Comparison of ENCODE assay signal across 19 cellular contexts in genomic region chr12:32493282-32493681, GRCh38.
A peak's percentile ranks its signal among the peaks of the same experiment; 100 is the strongest.
DNase-seq lines count a peak whose midpoint lies in the region; ATAC-seq, FAIRE-seq and TF ChIP-seq lines count a peak whose summit lies in the region.
"Had no signal": no experiment of that assay in that cellular context is flagged by ENCODE, and none has a peak within 500 bp of the region (broad histone marks: within the 10 kb centered on the region; RNA-seq: fewer than 3 reads in every experiment).

No MANE protein-coding gene starts in this region.

- H2AFZ ChIP-seq in OCI-LY7 (ENCODE audit: low read length): peak overlapping the region; percentile 45; the same call in 1 of the 2 replicates
- H2AFZ ChIP-seq: PC-9 had no signal

- H3K4me3 ChIP-seq in OCI-LY7 (ENCODE audit: low read depth, low read length, poor library complexity, severe bottlenecking) (peak overlapping the region; percentile 19), pancreas (no peak overlapping the region), upper lobe of left lung (no peak overlapping the region)
- H3K4me3 ChIP-seq: GM12878, PC-9 had no signal

- TF ChIP-seq CTCF in OCI-LY7 (conservative IDR thresholded peaks at IDR 0.05; ENCODE audit: low read length) (no peak), pancreas (IDR thresholded peaks at IDR 0.05) (no peak), upper lobe of left lung (IDR thresholded peaks at IDR 0.05) (no peak)

- FAIRE-seq in pancreas (lab: Jason Lieb, UNC) (no peak), H54 (lab: Jason Lieb, UNC) (no peak)
- FAIRE-seq: GM12878, GM18507 had no signal

- H4K20me1 ChIP-seq in OCI-LY7 (ENCODE audit: insufficient read depth, low read length): no peaks in the 10 kb centered on the region

- DNase-seq in OCI-LY7 (ENCODE audit: low spot score) (peak; percentile 76), kidney tubule cell (ENCODE audit: low spot score) (peak; percentile 78), pancreas (no peak), mesenteric fat pad (ENCODE audit: low spot score) (no peak), H54 (ENCODE audit: insufficient read length, low spot score) (no peak), upper lobe of left lung (no peak)
- DNase-seq: ACHN, GOT3, IMR-90, NCI-H1417, NCI-H187, NCI-H2227 treated with DMSO at 0.1 percent for 48 hours, NCI-H524, PC-9 had no signal

- H3K27ac ChIP-seq in OCI-LY7 (ENCODE audit: low read depth, low read length, poor library complexity, severe bottlenecking) (no peak overlapping the region), pancreas (no peak overlapping the region), upper lobe of left lung (no peak overlapping the region)
- H3K27ac ChIP-seq: C4-2B, HL-60, PC-9 had no signal

- TF ChIP-seq EP300 in upper lobe of left lung (IDR thresholded peaks at IDR 0.05): no peak

- H3K36me3 ChIP-seq in OCI-LY7 (ENCODE audit: insufficient read depth, low read length): no peaks in the 10 kb centered on the region
- H3K36me3 ChIP-seq in pancreas: no peaks in the 10 kb centered on the region
- no peaks in the 10 kb centered on the region for H3K36me3 ChIP-seq in upper lobe of left lung

- H3K9me2 ChIP-seq in OCI-LY7 (ENCODE audit: insufficient read depth, low read length): no peaks in the 10 kb centered on the region

- no TSS peak for BruUV-seq in OCI-LY7 (replicated peaks; lab: Mats Ljungman, UMichigan)

- ATAC-seq in pancreas (peak in 3 of 4 donors; percentile 39 to 66 (median 63)), HG03139 (IDR thresholded peaks at IDR 0.05; ENCODE audit: unreplicated experiment) (no peak), upper lobe of left lung (ENCODE audit: low FRiP score in 2 of 2) (no peak)
- ATAC-seq: GM12878 had no signal

- intact Hi-C loops in OCI-LY7 (cut with micrococcal nuclease; ENCODE audit: unreplicated experiment): no loop called here
- intact Hi-C loops in pancreas (cut with DNase I): no loop called here

- TF ChIP-seq POLR2A in H54 (IDR thresholded peaks at IDR 0.05; ENCODE audit: low read depth, low read length) (no peak), upper lobe of left lung (IDR thresholded peaks at IDR 0.05) (no peak)

- no peaks in the 10 kb centered on the region for H3K9me3 ChIP-seq in OCI-LY7 (ENCODE audit: low read length)
- H3K9me3 ChIP-seq in pancreas: no peaks in the 10 kb centered on the region
- no peaks in the 10 kb centered on the region for H3K9me3 ChIP-seq in upper lobe of left lung

- 56 to 59% methylated on average over 4 of the region's 4 CpGs for WGBS in pancreas, 2 donors
- 73 to 76% methylated on average over 4 of the region's 4 CpGs for WGBS in upper lobe of left lung, 2 donors

- no peaks in the 10 kb centered on the region for H3K79me2 ChIP-seq in OCI-LY7 (ENCODE audit: insufficient read depth, low read depth, low read length)

- POLR2A ChIA-PET in OCI-LY7 (lab: Charles Lee): interaction anchor here (0.6 to 4.7 kb wide), 16 partner anchors 9 to 226 kb away, joined by 3 to 40 read pairs (median 5); no protein-coding TSS in a partner anchor

- H3K4me1 ChIP-seq in OCI-LY7 (ENCODE audit: insufficient read depth, low read length, poor library complexity, severe bottlenecking): peaks cover 71% of the 10 kb centered on the region
- H3K4me1 ChIP-seq in pancreas: peaks cover under 1 to 6% (median under 1%) of the 10 kb centered on the region in 3 donors
- peaks cover 8 to 15% (median 10%) of the 10 kb centered on the region in 4 donors for H3K4me1 ChIP-seq in upper lobe of left lung

- H3K4me2 ChIP-seq in OCI-LY7 (ENCODE audit: low read length): peak overlapping the region; percentile 37
- H3K4me2 ChIP-seq: PC-9 had no signal

- H3K27me3 ChIP-seq in pancreas (no peaks in the 10 kb centered on the region), upper lobe of left lung (no peaks in the 10 kb centered on the region)

- CTCF ChIA-PET in OCI-LY7 (lab: Charles Lee; ENCODE audit: unreplicated experiment): interaction anchor here (2.5 kb wide), 1 partner anchor 9 kb away, joined by 12 read pairs; no protein-coding TSS in a partner anchor

Comparison
In these comparisons a context has a peak if more than half of its experiments do, and no peak if none do; other contexts are left out.
1. DNase-seq: peak in OCI-LY7 (single experiment) and kidney tubule cell (single experiment); none in pancreas (0 of 6), mesenteric fat pad (single experiment), H54 (single experiment) and upper lobe of left lung (0 of 2).
2. ATAC-seq: peak in pancreas (3 of 4); none in HG03139 (single experiment) and upper lobe of left lung (0 of 2).